ENCODE assay signal across 17 cellular contexts in genomic region chr17:77854759-77855745, GRCh38.
"Had no signal": no experiment of that assay in that cellular context is flagged by ENCODE, and none has a peak within 500 bp of the region (broad histone marks: within the 10 kb centered on the region; RNA-seq: fewer than 3 reads in every experiment).

No MANE protein-coding gene starts in this region.

- H3K4me3 ChIP-seq: tibial artery, vagina had no signal

- ATAC-seq: stimulated activated effector memory CD8-positive, alpha-beta T cell treated with anti-CD3 and anti-CD28 coated beads, Interleukin-12 subunit alpha, Interleukin-12 subunit beta, amount 100 ng/mL, for 72 hours had no signal

- H3K9me3 ChIP-seq: tibial artery, vagina had no signal

- H3K27ac ChIP-seq: epithelial cell of prostate, tibial artery, vagina had no signal

- H3K9me3 Mint-ChIP-seq: activated T-cell treated with anti-CD3 and anti-CD28 coated beads, Interleukin-2, amount 50 U/mL, for 24 hours; dendritic cell treated with granulocyte-macrophage colony-stimulating factor and Interleukin-4, amounts not matched to agents 40 ng/mL and 50 ng/mL, for 4 days had no signal

- H3K36me3 Mint-ChIP-seq: natural killer cell treated with Interleukin-12 subunit alpha and Interleukin-12 subunit beta and Interleukin-15 and Interleukin-18, amount 100 ng/mL, for 72 hours; stimulated activated effector memory CD8-positive, alpha-beta T cell treated with anti-CD3 and anti-CD28 coated beads, Interleukin-12 subunit alpha, Interleukin-12 subunit beta, amount 100 ng/mL, for 72 hours had no signal

- H3K27me3 Mint-ChIP-seq: activated T-cell treated with anti-CD3 and anti-CD28 coated beads, Interleukin-2, amount 50 U/mL, for 24 hours had no signal

- H3K36me3 ChIP-seq: tibial artery, vagina had no signal

- H3K27me3 ChIP-seq: vagina had no signal

- H3K27ac Mint-ChIP-seq: activated T-cell treated with anti-CD3 and anti-CD28 coated beads, Interleukin-2, amount 50 U/mL, for 24 hours; dendritic cell treated with granulocyte-macrophage colony-stimulating factor and Interleukin-4, amounts not matched to agents 40 ng/mL and 50 ng/mL, for 4 days; natural killer cell treated with Interleukin-12 subunit alpha and Interleukin-12 subunit beta and Interleukin-15 and Interleukin-18, amount 100 ng/mL, for 72 hours; stimulated activated effector memory CD8-positive, alpha-beta T cell treated with anti-CD3 and anti-CD28 coated beads, Interleukin-12 subunit alpha, Interleukin-12 subunit beta, amount 100 ng/mL, for 72 hours had no signal

- DNase-seq: activated CD4-positive, alpha-beta T cell treated with anti-CD3 and anti-CD28 coated beads, Interleukin-2, amount 50 U/mL, for 48 hours; activated CD4-positive, CD25-positive, alpha-beta regulatory T cell treated with anti-CD3 and anti-CD28 coated beads, Interleukin-2, amount 50 U/mL, for 72 hours; activated gamma-delta T cell; activated T-cell treated with anti-CD3 and anti-CD28 coated beads, Interleukin-2, amount 50 U/mL, for 24 hours; cerebellar nuclear complex; effector memory CD4-positive, alpha-beta T cell; foreskin melanocyte; kidney glomerular epithelial cell; mesendoderm; SW 1271; T-helper 9 cell; tibial artery had no signal

- H3K4me3 Mint-ChIP-seq: activated T-cell treated with anti-CD3 and anti-CD28 coated beads, Interleukin-2, amount 50 U/mL, for 24 hours; dendritic cell treated with granulocyte-macrophage colony-stimulating factor and Interleukin-4, amounts not matched to agents 40 ng/mL and 50 ng/mL, for 4 days; natural killer cell treated with Interleukin-12 subunit alpha and Interleukin-12 subunit beta and Interleukin-15 and Interleukin-18, amount 100 ng/mL, for 72 hours; stimulated activated effector memory CD8-positive, alpha-beta T cell treated with anti-CD3 and anti-CD28 coated beads, Interleukin-12 subunit alpha, Interleukin-12 subunit beta, amount 100 ng/mL, for 72 hours had no signal
